ENCODE assay signal across 12 cellular contexts in genomic region chr9:91163441-91163772, GRCh38.
A peak's percentile ranks its signal among the peaks of the same experiment; 100 is the strongest.
DNase-seq lines count a peak whose midpoint lies in the region; ATAC-seq, FAIRE-seq and TF ChIP-seq lines count a peak whose summit lies in the region.
"Had no signal": no experiment of that assay in that cellular context is flagged by ENCODE, and none has a peak within 500 bp of the region (broad histone marks: within the 10 kb centered on the region; RNA-seq: fewer than 3 reads in every experiment).

No MANE protein-coding gene starts in this region.

- H3K4me3 ChIP-seq in keratinocyte (ENCODE audit: control insufficient read depth in 2 of 3, extremely low read depth in 1 of 3, insufficient read depth in 2 of 3, low read depth in 1 of 3, low read length in 3 of 3) = no peak overlapping the region
- H3K4me3 ChIP-seq in prostate gland = no peak overlapping the region
- H3K4me3 ChIP-seq: skin epidermis had no signal

- ATAC-seq in stimulated activated naive B cell treated with anti-CD40 and anti-IgM and Interleukin-4, amounts not matched to agents 10 μg/mL and 1 μg/mL and 100 μg/mL, for 72 hours (replicated peaks) = peak in 1 of 2 donors; percentile 1
- ATAC-seq in GM21360 (IDR thresholded peaks at IDR 0.05; ENCODE audit: unreplicated experiment) = no peak

- peak; percentile 29 for FAIRE-seq in keratinocyte (lab: Jason Lieb, UNC)
- FAIRE-seq: colon had no signal

- intact Hi-C loops in activated CD4-positive, alpha-beta memory T cell treated with anti-CD3 and anti-CD28 coated beads for 36 hours (cut with micrococcal nuclease) = no loop called here
- intact Hi-C loops in prostate gland (cut with DNase I) = no loop called here

- no peaks in the 10 kb centered on the region for H3K36me3 ChIP-seq in keratinocyte (ENCODE audit: control insufficient read depth in 2 of 2, extremely low read depth in 1 of 2, insufficient read depth in 2 of 2, low read length in 2 of 2)
- no peaks in the 10 kb centered on the region for H3K36me3 ChIP-seq in prostate gland

- H3K79me2 ChIP-seq in keratinocyte (ENCODE audit: control insufficient read depth, insufficient read depth, low read length) = no peaks in the 10 kb centered on the region

- H3K4me1 ChIP-seq in keratinocyte (ENCODE audit: control insufficient read depth, extremely low read depth, insufficient read depth, low read length) (peaks cover 39% of the 10 kb centered on the region), prostate gland (replicated peaks) (no peaks in the 10 kb centered on the region)

- TF ChIP-seq CTCF in keratinocyte (optimal IDR thresholded peaks at IDR 0.05 in 1 of 3, IDR thresholded peaks at IDR 0.05 in 1 of 3, conservative IDR thresholded peaks at IDR 0.05 in 1 of 3; ENCODE audit: extremely low read depth in 1 of 3, insufficient read depth in 2 of 3, low read length in 3 of 3) (no peak), prostate gland (IDR thresholded peaks at IDR 0.05) (no peak)

- CTCF ChIA-PET in activated CD4-positive, alpha-beta memory T cell treated with anti-CD3 and anti-CD28 coated beads for 36 hours (lab: Charles Lee) = interaction anchor here (1.0 to 1.7 kb wide), 2 partner anchors 14 to 29 kb away, joined by 4 read pairs; no protein-coding TSS in a partner anchor

- H3K27me3 ChIP-seq in keratinocyte (ENCODE audit: control insufficient read depth, extremely low read depth, insufficient read depth, low read length) (peaks cover 8% of the 10 kb centered on the region), prostate gland (replicated peaks; ENCODE audit: insufficient read depth) (no peaks in the 10 kb centered on the region)

- H3K4me2 ChIP-seq in keratinocyte (ENCODE audit: control insufficient read depth, extremely low read depth, insufficient read depth, low read depth, low read length) = no peak overlapping the region

- TF ChIP-seq POLR2A in prostate gland (IDR thresholded peaks at IDR 0.05) = no peak

- peak; percentile 48 for DNase-seq in activated T-cell treated with anti-CD3 and anti-CD28 coated beads, Interleukin-2, amount 50 U/mL, for 24 hours
- no peak for DNase-seq in activated T-cell treated with anti-CD3 and anti-CD28 coated beads, Interleukin-2, amount 50 U/mL, for 1 hour
- DNase-seq in activated CD4-positive, alpha-beta memory T cell treated with anti-CD3 and anti-CD28 coated beads for 36 hours = peak; percentile 21
- DNase-seq in keratinocyte (ENCODE audit: low read depth, low spot score) (no peak), prostate gland (ENCODE audit: low spot score) (no peak)
- DNase-seq in stimulated activated naive B cell treated with anti-CD40 and anti-IgM and Interleukin-4, amounts not matched to agents 10 μg/mL and 1 μg/mL and 100 μg/mL, for 72 hours = no peak
- no peak for DNase-seq in stimulated activated CD4-positive, alpha-beta T cell treated with anti-CD3 and anti-CD28 coated beads, Interleukin-4, amount 100 ng/mL, for 1 hour
- DNase-seq: H9, NCI-H2029 treated with DMSO at 0.1 percent for 48 hours had no signal

- no peak overlapping the region for H3K27ac ChIP-seq in keratinocyte (ENCODE audit: control insufficient read depth, insufficient read depth, low read length)
- no peak overlapping the region for H3K27ac ChIP-seq in prostate gland

- H3K4me1 Mint-ChIP-seq in activated T-cell treated with anti-CD3 and anti-CD28 coated beads, Interleukin-2, amount 50 U/mL, for 24 hours (ENCODE audit: low read depth) = peaks cover 65% of the 10 kb centered on the region
- H3K4me1 Mint-ChIP-seq in activated CD4-positive, alpha-beta memory T cell treated with anti-CD3 and anti-CD28 coated beads for 36 hours (ENCODE audit: low read depth) = peaks cover 46% of the 10 kb centered on the region
- H3K4me1 Mint-ChIP-seq in stimulated activated naive B cell treated with anti-CD40 and anti-IgM and Interleukin-4, amounts not matched to agents 10 μg/mL and 1 μg/mL and 100 μg/mL, for 72 hours = peaks cover 36 to 68% of the 10 kb centered on the region in 2 donors

- H2AFZ ChIP-seq in keratinocyte (ENCODE audit: control insufficient read depth, low read length) = no peak overlapping the region

- H3K9me3 ChIP-seq in keratinocyte (ENCODE audit: control insufficient read depth, low read depth, low read length) (no peaks in the 10 kb centered on the region), prostate gland (no peaks in the 10 kb centered on the region)

- 96% methylated on average over 8 of the region's 8 CpGs for WGBS in prostate gland

- no peaks in the 10 kb centered on the region for H3K9me1 ChIP-seq in keratinocyte (ENCODE audit: control insufficient read depth, extremely low read depth, insufficient read depth, low read length)

- dilution Hi-C loops in keratinocyte (cut with MboI; ENCODE audit: extremely low pct_ligation_motif_present, low sequenced_read_pairs) = no loop called here

- peak overlapping the region; percentile 75 for H3K4me3 Mint-ChIP-seq in activated T-cell treated with anti-CD3 and anti-CD28 coated beads, Interleukin-2, amount 50 U/mL, for 24 hours
- H3K4me3 Mint-ChIP-seq in activated CD4-positive, alpha-beta memory T cell treated with anti-CD3 and anti-CD28 coated beads for 36 hours = peak overlapping the region; percentile 61
- peak overlapping the region; percentile 55 to 67 for H3K4me3 Mint-ChIP-seq in stimulated activated naive B cell treated with anti-CD40 and anti-IgM and Interleukin-4, amounts not matched to agents 10 μg/mL and 1 μg/mL and 100 μg/mL, for 72 hours
- H3K4me3 Mint-ChIP-seq: H9 had no signal

- no peaks in the 10 kb centered on the region for H3K27me3 Mint-ChIP-seq in activated T-cell treated with anti-CD3 and anti-CD28 coated beads, Interleukin-2, amount 50 U/mL, for 24 hours
- no peaks in the 10 kb centered on the region for H3K27me3 Mint-ChIP-seq in activated CD4-positive, alpha-beta memory T cell treated with anti-CD3 and anti-CD28 coated beads for 36 hours
- H3K27me3 Mint-ChIP-seq in stimulated activated naive B cell treated with anti-CD40 and anti-IgM and Interleukin-4, amounts not matched to agents 10 μg/mL and 1 μg/mL and 100 μg/mL, for 72 hours = no peaks in the 10 kb centered on the region

- H3K36me3 Mint-ChIP-seq in activated T-cell treated with anti-CD3 and anti-CD28 coated beads, Interleukin-2, amount 50 U/mL, for 24 hours (ENCODE audit: low read depth) = peaks cover 2% of the 10 kb centered on the region
- peaks cover 2% of the 10 kb centered on the region for H3K36me3 Mint-ChIP-seq in activated CD4-positive, alpha-beta memory T cell treated with anti-CD3 and anti-CD28 coated beads for 36 hours
- peaks cover 2 to 11% of the 10 kb centered on the region in 2 donors for H3K36me3 Mint-ChIP-seq in stimulated activated naive B cell treated with anti-CD40 and anti-IgM and Interleukin-4, amounts not matched to agents 10 μg/mL and 1 μg/mL and 100 μg/mL, for 72 hours

- no peaks in the 10 kb centered on the region for H3K9me3 Mint-ChIP-seq in activated T-cell treated with anti-CD3 and anti-CD28 coated beads, Interleukin-2, amount 50 U/mL, for 24 hours
- no peaks in the 10 kb centered on the region for H3K9me3 Mint-ChIP-seq in activated CD4-positive, alpha-beta memory T cell treated with anti-CD3 and anti-CD28 coated beads for 36 hours
- no peaks in the 10 kb centered on the region for H3K9me3 Mint-ChIP-seq in stimulated activated naive B cell treated with anti-CD40 and anti-IgM and Interleukin-4, amounts not matched to agents 10 μg/mL and 1 μg/mL and 100 μg/mL, for 72 hours
- H3K9me3 Mint-ChIP-seq: H9 had no signal

- no peak overlapping the region for H3K9ac ChIP-seq in keratinocyte (ENCODE audit: control insufficient read depth, extremely low read depth, insufficient read depth, low read length)

- POLR2A ChIA-PET in activated CD4-positive, alpha-beta memory T cell treated with anti-CD3 and anti-CD28 coated beads for 36 hours (lab: Charles Lee) = interaction anchor here (0.9 to 4.6 kb wide), 7 partner anchors 11 to 198 kb away, joined by 3 to 39 read pairs (median 6); no protein-coding TSS in a partner anchor

- no peaks in the 10 kb centered on the region for H4K20me1 ChIP-seq in keratinocyte (ENCODE audit: control insufficient read depth, extremely low read depth, insufficient read depth, low read length)

- peak overlapping the region; percentile 96 for H3K27ac Mint-ChIP-seq in activated T-cell treated with anti-CD3 and anti-CD28 coated beads, Interleukin-2, amount 50 U/mL, for 24 hours
- peak overlapping the region; percentile 92 for H3K27ac Mint-ChIP-seq in activated CD4-positive, alpha-beta memory T cell treated with anti-CD3 and anti-CD28 coated beads for 36 hours
- peak overlapping the region; percentile 96 for H3K27ac Mint-ChIP-seq in stimulated activated naive B cell treated with anti-CD40 and anti-IgM and Interleukin-4, amounts not matched to agents 10 μg/mL and 1 μg/mL and 100 μg/mL, for 72 hours
- H3K27ac Mint-ChIP-seq: H9 had no signal

Comparison
In these comparisons a context has a peak if more than half of its experiments do, and no peak if none do; other contexts are left out.
1. DNase-seq: peak in activated T-cell treated with anti-CD3 and anti-CD28 coated beads, Interleukin-2, amount 50 U/mL, for 24 hours (single experiment) and activated CD4-positive, alpha-beta memory T cell treated with anti-CD3 and anti-CD28 coated beads for 36 hours (single experiment); none in activated T-cell treated with anti-CD3 and anti-CD28 coated beads, Interleukin-2, amount 50 U/mL, for 1 hour (single experiment), keratinocyte (single experiment), stimulated activated naive B cell treated with anti-CD40 and anti-IgM and Interleukin-4, amounts not matched to agents 10 μg/mL and 1 μg/mL and 100 μg/mL, for 72 hours (single experiment), stimulated activated CD4-positive, alpha-beta T cell treated with anti-CD3 and anti-CD28 coated beads, Interleukin-4, amount 100 ng/mL, for 1 hour (single experiment) and prostate gland (single experiment).
2. Peak in every context shown above with its lines, with median percentiles within 50 percentile points of each other: H3K27ac Mint-ChIP-seq and H3K4me3 Mint-ChIP-seq.